In genomic region chr4:7157140-7157488, GRCh38 we compare ENCODE assay signal across 20 cellular contexts.
"Had no signal": no experiment of that assay in that cellular context is flagged by ENCODE, and none has a peak within 500 bp of the region (broad histone marks: within the 10 kb centered on the region; RNA-seq: fewer than 3 reads in every experiment).

No MANE protein-coding gene starts in this region.

- H3K27ac Mint-ChIP-seq: activated T-helper 2 cell treated with anti-CD3 and anti-CD28 coated beads, Interferon-gamma antibody, Interleukin-2, Interleukin-4, amounts not matched to agents 10 μg/mL and 5 μg/mL and 100 μg/mL, durations not matched to agents 14 hours and 24 hours and 36 hours; endodermal cell; memory B cell; progenitor cell of endocrine pancreas; T-helper 1 cell treated with Interleukin-12 subunit alpha and Interleukin-12 subunit beta and Interleukin-4 antibody, amounts not matched to agents 30 μg/mL and 1 μg/mL, for 36 hours; WTC11 had no signal

- H3K9me3 ChIP-seq: esophagus squamous epithelium, gastrocnemius medialis, thoracic aorta had no signal

- H2AFZ ChIP-seq: neural progenitor cell had no signal

- H3K4me1 ChIP-seq: gastrocnemius medialis had no signal

- H3K4me2 ChIP-seq: neural progenitor cell had no signal

- DNase-seq: activated naive CD4-positive, alpha-beta T cell treated with Interleukin-2 at 50 U/mL for 16 hours; activated T-cell treated with anti-CD3 and anti-CD28 coated beads, Interleukin-2, amount 50 U/mL, for 4 hours; aorta; central memory CD4-positive, alpha-beta T cell; esophagus squamous epithelium; stimulated activated CD4-positive, alpha-beta T cell treated with anti-CD3 and anti-CD28 coated beads, Interleukin-4, amount 100 ng/mL, for 1 hour; stimulated activated naive CD4-positive, alpha-beta T cell; T1000 had no signal

- H3K4me1 Mint-ChIP-seq: endodermal cell, memory B cell had no signal

- H3K36me3 ChIP-seq: brain microvascular endothelial cell, esophagus squamous epithelium, gastrocnemius medialis, neural progenitor cell, thoracic aorta had no signal

- H3K9me3 Mint-ChIP-seq: activated T-cell treated with anti-CD3 and anti-CD28 coated beads, Interleukin-2, amount 50 U/mL, for 4 hours; activated T-helper 2 cell treated with anti-CD3 and anti-CD28 coated beads, Interferon-gamma antibody, Interleukin-2, Interleukin-4, amounts not matched to agents 10 μg/mL and 5 μg/mL and 100 μg/mL, durations not matched to agents 14 hours and 24 hours and 36 hours; memory B cell; neural progenitor cell; T-helper 1 cell treated with Interleukin-12 subunit alpha and Interleukin-12 subunit beta and Interleukin-4 antibody, amounts not matched to agents 30 μg/mL and 1 μg/mL, for 36 hours; type B pancreatic cell; WTC11 had no signal

- H3K27ac ChIP-seq: brain microvascular endothelial cell, coronary artery, esophagus squamous epithelium, gastrocnemius medialis, neural progenitor cell, thoracic aorta had no signal

- ATAC-seq: activated T-cell treated with anti-CD3 and anti-CD28 coated beads, Interleukin-2, amount 50 U/mL, for 4 hours; gastrocnemius medialis had no signal

- H3K9ac ChIP-seq: neural progenitor cell had no signal

- H3K4me3 Mint-ChIP-seq: activated T-cell treated with anti-CD3 and anti-CD28 coated beads, Interleukin-2, amount 50 U/mL, for 4 hours; endodermal cell; memory B cell; T-helper 1 cell treated with Interleukin-12 subunit alpha and Interleukin-12 subunit beta and Interleukin-4 antibody, amounts not matched to agents 30 μg/mL and 1 μg/mL, for 36 hours; WTC11 had no signal

- H3K27me3 ChIP-seq: gastrocnemius medialis, neural progenitor cell had no signal

- H3K4me3 ChIP-seq: coronary artery, esophagus squamous epithelium, gastrocnemius medialis, neural progenitor cell, thoracic aorta had no signal

- H3K36me3 Mint-ChIP-seq: memory B cell, neural progenitor cell, type B pancreatic cell, WTC11 had no signal
